ENCODE assay signal across 11 cellular contexts in the genomic region with DNA sequence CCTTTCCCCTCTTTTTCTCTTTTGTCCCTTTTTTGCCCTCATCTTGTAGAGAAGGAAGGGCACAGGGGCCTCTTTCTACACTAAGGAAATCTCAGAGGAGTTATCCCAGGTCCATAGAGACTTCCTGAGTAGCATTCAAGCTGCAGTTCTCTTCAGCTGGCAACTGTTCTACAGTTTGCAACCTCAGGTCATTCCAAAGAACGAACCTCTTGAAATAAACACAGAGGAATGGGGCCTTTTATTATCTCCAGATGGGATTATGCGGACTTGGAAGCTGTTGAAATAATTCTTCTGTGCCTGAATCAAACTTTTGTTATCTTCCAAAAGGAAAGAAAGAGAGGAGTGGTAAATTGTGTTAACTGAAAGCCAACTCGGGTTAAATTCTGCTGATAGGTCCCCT. TPM values are rescaled to one million over a fixed set of nuclear protein-coding genes. Genes with fewer than 3 reads are reported as not detected.
A peak's percentile ranks its signal among the peaks of the same experiment; 100 is the strongest.
DNase-seq lines count a peak whose midpoint lies in the region; ATAC-seq, FAIRE-seq and TF ChIP-seq lines count a peak whose summit lies in the region.
"Had no signal": no experiment of that assay in that cellular context is flagged by ENCODE, and none has a peak within 500 bp of the region (broad histone marks: within the 10 kb centered on the region; RNA-seq: fewer than 3 reads in every experiment).

No MANE protein-coding gene starts in this region.

- no peak overlapping the region for H3K27ac ChIP-seq in endothelial cell of umbilical vein (ENCODE audit: insufficient read depth, low read depth, low read length)
- no peak overlapping the region for H3K27ac ChIP-seq in mesenchymal stem cell (ENCODE audit: low read length, poor library complexity, severe bottlenecking)
- H3K27ac ChIP-seq in aorta (ENCODE audit: low read depth in 1 of 2, low read length in 2 of 2), result peak overlapping the region in 1 of 2 donors; percentile 26
- H3K27ac ChIP-seq: suprapubic skin had no signal

- no peak for DNase-seq in activated naive CD8-positive, alpha-beta T cell treated with anti-CD3 and anti-CD28 coated beads, Interleukin-2, amount 10 ng/mL, durations not matched to agents 7 days and 5 days
- no peak for DNase-seq in activated naive CD8-positive, alpha-beta T cell treated with anti-CD3 and anti-CD28 coated beads, Interleukin-2, amount 50 U/mL, for 24 hours
- peak; percentile 37 for DNase-seq in endothelial cell of umbilical vein (ENCODE audit: low read depth, low spot score)
- DNase-seq in mesenchymal stem cell, result peak; percentile 21
- DNase-seq in aorta, result no peak
- no peak for DNase-seq in NCI-H226
- no peak for DNase-seq in NK-92 (lab: John Stamatoyannopoulos, UW; ENCODE audit: unreplicated experiment)
- DNase-seq: activated CD8-positive, alpha-beta T cell treated with anti-CD3 and anti-CD28 coated beads, Interleukin-2, amount 10 ng/mL, durations not matched to agents 7 days and 5 days; amygdala had no signal

- no peaks in the 10 kb centered on the region for H3K27me3 Mint-ChIP-seq in activated naive CD8-positive, alpha-beta T cell treated with anti-CD3 and anti-CD28 coated beads, Interleukin-2, amount 10 ng/mL, durations not matched to agents 7 days and 5 days
- H3K27me3 Mint-ChIP-seq in activated naive CD8-positive, alpha-beta T cell treated with anti-CD3 and anti-CD28 coated beads, Interleukin-2, amount 50 U/mL, for 24 hours, result no peaks in the 10 kb centered on the region

- 27% methylated on average over 2 of the region's 3 CpGs for WGBS in mesenchymal stem cell
- WGBS in aorta, 2 donors, result 4 to 10% methylated on average over 3 of the region's 3 CpGs

- H2AFZ ChIP-seq in endothelial cell of umbilical vein (ENCODE audit: low read depth, low read length), result peak overlapping the region; percentile 32
- H2AFZ ChIP-seq in mesenchymal stem cell (ENCODE audit: low read depth, low read length), result no peak overlapping the region

- TF ChIP-seq CTCF in endothelial cell of umbilical vein (IDR thresholded peaks at IDR 0.05; ENCODE audit: extremely low read depth in 1 of 2, insufficient read depth in 1 of 2, low read depth in 1 of 2, low read length in 2 of 2), result no peak

- H3K79me2 ChIP-seq in endothelial cell of umbilical vein (ENCODE audit: control insufficient read depth, insufficient read depth, low read length), result no peaks in the 10 kb centered on the region

- dilution Hi-C loops in endothelial cell of umbilical vein (cut with MboI; ENCODE audit: extremely low pct_ligation_motif_present, low sequenced_read_pairs), result no loop called here

- ATAC-seq in activated naive CD8-positive, alpha-beta T cell treated with anti-CD3 and anti-CD28 coated beads, Interleukin-2, amount 10 ng/mL, durations not matched to agents 7 days and 5 days (ENCODE audit: low read depth), result no peak
- ATAC-seq in activated naive CD8-positive, alpha-beta T cell treated with anti-CD3 and anti-CD28 coated beads, Interleukin-2, amount 50 U/mL, for 24 hours, result no peak
- ATAC-seq in aorta (ENCODE audit: low FRiP score) (peak; percentile 76), HG03521 (IDR thresholded peaks at IDR 0.05; ENCODE audit: unreplicated experiment) (no peak)

- peaks cover 2% of the 10 kb centered on the region for H3K9me3 Mint-ChIP-seq in activated naive CD8-positive, alpha-beta T cell treated with anti-CD3 and anti-CD28 coated beads, Interleukin-2, amount 10 ng/mL, durations not matched to agents 7 days and 5 days
- no peaks in the 10 kb centered on the region for H3K9me3 Mint-ChIP-seq in activated naive CD8-positive, alpha-beta T cell treated with anti-CD3 and anti-CD28 coated beads, Interleukin-2, amount 50 U/mL, for 24 hours

- POLR2A ChIA-PET in activated naive CD8-positive, alpha-beta T cell treated with anti-CD3 and anti-CD28 coated beads, Interleukin-2, amount 10 ng/mL, durations not matched to agents 7 days and 5 days (lab: Charles Lee), result interaction anchor here (1.1 to 12.4 kb wide), 3 partner anchors 30 to 131 kb away, joined by 3 to 256 read pairs (median 5); a partner anchor contains a TSS
- POLR2A ChIA-PET in endothelial cell of umbilical vein (lab: Charles Lee), result no interaction called here

- no peak overlapping the region for H3K14ac ChIP-seq in mesenchymal stem cell (ENCODE audit: low read length in 2 of 2)

- no peak overlapping the region for H3K4me3 Mint-ChIP-seq in activated naive CD8-positive, alpha-beta T cell treated with anti-CD3 and anti-CD28 coated beads, Interleukin-2, amount 10 ng/mL, durations not matched to agents 7 days and 5 days
- no peak overlapping the region for H3K4me3 Mint-ChIP-seq in activated naive CD8-positive, alpha-beta T cell treated with anti-CD3 and anti-CD28 coated beads, Interleukin-2, amount 50 U/mL, for 24 hours
- H3K4me3 Mint-ChIP-seq: activated CD8-positive, alpha-beta T cell treated with anti-CD3 and anti-CD28 coated beads, Interleukin-2, amount 10 ng/mL, durations not matched to agents 7 days and 5 days had no signal

- peaks cover 40% of the 10 kb centered on the region for H3K4me1 Mint-ChIP-seq in activated naive CD8-positive, alpha-beta T cell treated with anti-CD3 and anti-CD28 coated beads, Interleukin-2, amount 10 ng/mL, durations not matched to agents 7 days and 5 days
- H3K4me1 Mint-ChIP-seq in activated naive CD8-positive, alpha-beta T cell treated with anti-CD3 and anti-CD28 coated beads, Interleukin-2, amount 50 U/mL, for 24 hours, result peaks cover 17% of the 10 kb centered on the region

- no peaks in the 10 kb centered on the region for H4K20me1 ChIP-seq in endothelial cell of umbilical vein (replicated peaks; ENCODE audit: control insufficient read depth, extremely low read depth, insufficient read depth, low read length)

- peak overlapping the region; percentile 58 for H3K27ac Mint-ChIP-seq in activated naive CD8-positive, alpha-beta T cell treated with anti-CD3 and anti-CD28 coated beads, Interleukin-2, amount 10 ng/mL, durations not matched to agents 7 days and 5 days
- no peak overlapping the region for H3K27ac Mint-ChIP-seq in activated naive CD8-positive, alpha-beta T cell treated with anti-CD3 and anti-CD28 coated beads, Interleukin-2, amount 50 U/mL, for 24 hours
- H3K27ac Mint-ChIP-seq: activated CD8-positive, alpha-beta T cell treated with anti-CD3 and anti-CD28 coated beads, Interleukin-2, amount 10 ng/mL, durations not matched to agents 7 days and 5 days had no signal

- no peak overlapping the region for H3K18ac ChIP-seq in mesenchymal stem cell (ENCODE audit: low read depth in 1 of 2, low read length in 2 of 2)

- no peak overlapping the region for H2BK120ac ChIP-seq in mesenchymal stem cell (ENCODE audit: low read depth, low read length)

- H2BK5ac ChIP-seq in mesenchymal stem cell (ENCODE audit: low read depth, low read length, poor library complexity, severe bottlenecking), result no peak overlapping the region

- H3K4ac ChIP-seq in mesenchymal stem cell (ENCODE audit: low read depth in 1 of 2, low read length in 2 of 2), result no peak overlapping the region

- FAIRE-seq in endothelial cell of umbilical vein (lab: Jason Lieb, UNC), result peak; percentile 28

- H2AK5ac ChIP-seq in mesenchymal stem cell (ENCODE audit: low read length, severe bottlenecking), result no peak overlapping the region

- H3K9ac ChIP-seq in endothelial cell of umbilical vein (replicated peaks; ENCODE audit: extremely low read depth, insufficient read depth, low read length) (no peak overlapping the region), mesenchymal stem cell (ENCODE audit: low read length) (peak overlapping the region; percentile 77)

- no peak for TF ChIP-seq POLR2A in endothelial cell of umbilical vein (IDR thresholded peaks at IDR 0.05; ENCODE audit: low read depth, low read length)

- H3K4me1 ChIP-seq in endothelial cell of umbilical vein (ENCODE audit: control insufficient read depth, extremely low read depth, insufficient read depth, low read length) (no peaks in the 10 kb centered on the region), mesenchymal stem cell (ENCODE audit: control insufficient read depth, insufficient read depth, low read depth, low read length) (no peaks in the 10 kb centered on the region), aorta (ENCODE audit: control insufficient read depth in 1 of 2, insufficient read depth in 2 of 2, low read length in 2 of 2) (no peaks in the 10 kb centered on the region)
- H3K4me1 ChIP-seq: suprapubic skin had no signal

- H3K79me1 ChIP-seq in mesenchymal stem cell (replicated peaks; ENCODE audit: low read length, poor library complexity, severe bottlenecking), result no peaks in the 10 kb centered on the region

- no peak overlapping the region for H2BK15ac ChIP-seq in mesenchymal stem cell (ENCODE audit: low read depth, poor library complexity, severe bottlenecking)

- H2BK12ac ChIP-seq in mesenchymal stem cell (ENCODE audit: low read length in 2 of 2), result no peak overlapping the region

- H3K4me2 ChIP-seq in endothelial cell of umbilical vein (ENCODE audit: insufficient read depth, low read length) (peak overlapping the region; percentile 12), mesenchymal stem cell (ENCODE audit: low read length, poor library complexity, severe bottlenecking) (no peak overlapping the region)

- BruUV-seq in endothelial cell of umbilical vein (replicated peaks; lab: Mats Ljungman, UMichigan), result no TSS peak

- CTCF ChIA-PET in endothelial cell of umbilical vein (lab: Charles Lee), result interaction anchor here (0.8 to 2.8 kb wide), 5 partner anchors 15 to 130 kb away, joined by 3 to 46 read pairs (median 14); a partner anchor contains a TSS

- H3K36me3 ChIP-seq in endothelial cell of umbilical vein (ENCODE audit: control insufficient read depth in 2 of 2, extremely low read depth in 1 of 2, insufficient read depth in 2 of 2, low read length in 2 of 2) (no peaks in the 10 kb centered on the region), mesenchymal stem cell (ENCODE audit: control insufficient read depth in 1 of 2, insufficient read depth in 2 of 2, low read depth in 1 of 2, low read length in 2 of 2) (no peaks in the 10 kb centered on the region), aorta (ENCODE audit: control insufficient read depth in 1 of 2, insufficient read depth in 2 of 2, low read length in 1 of 2) (no peaks in the 10 kb centered on the region)
- H3K36me3 ChIP-seq: suprapubic skin had no signal

- H3K9me3 ChIP-seq in endothelial cell of umbilical vein (replicated peaks; ENCODE audit: control insufficient read depth, insufficient read depth, low read length) (no peaks in the 10 kb centered on the region), mesenchymal stem cell (ENCODE audit: control insufficient read depth, low read length) (no peaks in the 10 kb centered on the region), aorta (ENCODE audit: control insufficient read depth, low read length) (no peaks in the 10 kb centered on the region)
- H3K9me3 ChIP-seq: suprapubic skin had no signal

- H3K9me1 ChIP-seq in endothelial cell of umbilical vein (replicated peaks; ENCODE audit: control insufficient read depth, extremely low read depth, insufficient read depth, low read length), result no peaks in the 10 kb centered on the region

- no peak overlapping the region for H4K91ac ChIP-seq in mesenchymal stem cell (ENCODE audit: low read length)

- no peak overlapping the region for H4K8ac ChIP-seq in mesenchymal stem cell (ENCODE audit: low read length)

- intact Hi-C loops in endothelial cell of umbilical vein (cut with micrococcal nuclease), result no loop called here
- intact Hi-C loops in aorta (cut with DNase I), result loop anchor here in 1 of 2 donors (1.0 to 10.0 kb wide), 3 partner anchors 31 to 131 kb away; a partner anchor contains a TSS

- no peak overlapping the region for H3K23ac ChIP-seq in mesenchymal stem cell (ENCODE audit: low read length in 2 of 2)

- H3K27me3 ChIP-seq in endothelial cell of umbilical vein (ENCODE audit: control insufficient read depth in 2 of 2, insufficient read depth in 2 of 2, low read length in 2 of 2) (no peaks in the 10 kb centered on the region), mesenchymal stem cell (ENCODE audit: control insufficient read depth in 1 of 2, insufficient read depth in 1 of 2, low read length in 2 of 2) (no peaks in the 10 kb centered on the region), aorta (ENCODE audit: control insufficient read depth in 1 of 2, insufficient read depth in 2 of 2, low read length in 1 of 2) (no peaks in the 10 kb centered on the region)
- H3K27me3 ChIP-seq: suprapubic skin had no signal

- H3K36me3 Mint-ChIP-seq in activated naive CD8-positive, alpha-beta T cell treated with anti-CD3 and anti-CD28 coated beads, Interleukin-2, amount 10 ng/mL, durations not matched to agents 7 days and 5 days, result peaks cover 11% of the 10 kb centered on the region
- H3K36me3 Mint-ChIP-seq in activated naive CD8-positive, alpha-beta T cell treated with anti-CD3 and anti-CD28 coated beads, Interleukin-2, amount 50 U/mL, for 24 hours (ENCODE audit: low read depth), result no peaks in the 10 kb centered on the region

- no peak overlapping the region for H3K4me3 ChIP-seq in endothelial cell of umbilical vein (replicated peaks in 1 of 3; ENCODE audit: insufficient read depth in 1 of 3, low read depth in 1 of 3, low read length in 3 of 3)
- H3K4me3 ChIP-seq in mesenchymal stem cell (ENCODE audit: insufficient read depth in 1 of 2, low read depth in 1 of 2, low read length in 2 of 2), result peak overlapping the region in 1 of 2 experiments; percentile 58
- H3K4me3 ChIP-seq in aorta (ENCODE audit: low read length in 2 of 2), result peak overlapping the region; percentile 26 to 69
- H3K4me3 ChIP-seq: suprapubic skin had no signal

RNA-seq across cellular contexts. Expression of a gene that starts 31.0 kb away (rescaled TPM):
- total RNA-seq in activated naive CD8-positive, alpha-beta T cell treated with anti-CD3 and anti-CD28 coated beads, Interleukin-2, amount 10 ng/mL, durations not matched to agents 7 days and 5 days, result 10 to 100 TPM; 71.0 to 78.8 TPM
- total RNA-seq in endothelial cell of umbilical vein (59.5 and 66.2 TPM in 2 replicates), aorta (100 to 1,000 TPM; 101 to 131 TPM)
- polyA plus RNA-seq in endothelial cell of umbilical vein (57.1 and 63.1 TPM in 2 replicates), aorta (100 to 1,000 TPM in 1 of 2 donors, 10 to 100 TPM in 1; 83.4 to 103 TPM)
- 67.6 and 71.3 TPM in 2 replicates for polyA plus RNA-seq in endothelial cell of umbilical vein (2011; cell fraction: cytosol; rRNA removed)
- 89.9 and 99.1 TPM in 2 replicates for polyA plus RNA-seq in endothelial cell of umbilical vein (2011; cell fraction: nucleus; rRNA removed)
- polyA plus RNA-seq in endothelial cell of umbilical vein (2012), result 63.3 and 69.1 TPM in 2 replicates
- 92.6 and 103 TPM in 2 replicates for polyA minus RNA-seq in endothelial cell of umbilical vein
- 74.1 TPM for polyA minus RNA-seq in endothelial cell of umbilical vein (2011; cell fraction: cytosol; rRNA and poly(A)+ RNA removed)
- 76.5 and 104 TPM in 2 replicates for polyA minus RNA-seq in endothelial cell of umbilical vein (2011; cell fraction: nucleus; rRNA and poly(A)+ RNA removed)
- polyA plus RNA-seq in mesenchymal stem cell (2013, experiment 1 of 2), result 73.3 TPM
- polyA plus RNA-seq in mesenchymal stem cell (2013, experiment 2 of 2), result 78.2 TPM

Comparison
In these comparisons a context has a peak if more than half of its experiments do, and no peak if none do; other contexts are left out.
1. DNase-seq: peak in endothelial cell of umbilical vein (single experiment) and mesenchymal stem cell (single experiment); none in activated naive CD8-positive, alpha-beta T cell treated with anti-CD3 and anti-CD28 coated beads, Interleukin-2, amount 10 ng/mL, durations not matched to agents 7 days and 5 days (single experiment), activated naive CD8-positive, alpha-beta T cell treated with anti-CD3 and anti-CD28 coated beads, Interleukin-2, amount 50 U/mL, for 24 hours (single experiment), aorta (0 of 2), NCI-H226 (single experiment) and NK-92 (single experiment).
2. H3K4me3 ChIP-seq: peak in aorta (2 of 2); none in endothelial cell of umbilical vein (0 of 3).